23 cellular contexts compared by ENCODE assay signal in genomic region chr13:23946067-23946466, GRCh38. TPM values are rescaled to one million over a fixed set of nuclear protein-coding genes. Genes with fewer than 3 reads are reported as not detected.
"Had no signal": no experiment of that assay in that cellular context is flagged by ENCODE, and none has a peak within 500 bp of the region (broad histone marks: within the 10 kb centered on the region; RNA-seq: fewer than 3 reads in every experiment).

No MANE protein-coding gene starts in this region.

- H3K4me1 ChIP-seq: suprapubic skin, tibial artery, upper lobe of left lung had no signal

- DNase-seq: cortex of kidney; dorsolateral prefrontal cortex; effector CD8-positive, alpha-beta T cell; foreskin melanocyte; head of caudate nucleus; kidney glomerular epithelial cell; naive thymus-derived CD4-positive, alpha-beta T cell; nephron progenitor cell; small intestine; stimulated activated CD4-positive, alpha-beta T cell treated with anti-CD3 and anti-CD28 coated beads, Interleukin-2, amount 100 ng/mL, for 48 hours; stimulated activated CD8-positive, alpha-beta memory T cell treated with anti-CD3 and anti-CD28 coated beads, Interleukin-4, amount 100 ng/mL, for 48 hours; stimulated activated naive CD8-positive, alpha-beta T cell treated with anti-CD3 and anti-CD28 coated beads, Interleukin-15, Interleukin-2, amounts not matched to agents 100 U/mL and 50 U/mL, for 24 hours; tibial artery had no signal

- ATAC-seq: left lobe of liver; stimulated activated naive CD8-positive, alpha-beta T cell treated with anti-CD3 and anti-CD28 coated beads, Interleukin-15, Interleukin-2, amounts not matched to agents 100 U/mL and 50 U/mL, for 24 hours had no signal

- H3K36me3 ChIP-seq: suprapubic skin, tibial artery, upper lobe of left lung, vagina had no signal

- H3K4me2 ChIP-seq: hepatocyte had no signal

- H3K79me2 ChIP-seq: hepatocyte had no signal

- H3K27ac ChIP-seq: dorsolateral prefrontal cortex, hepatocyte, suprapubic skin, tibial artery, upper lobe of left lung, vagina had no signal

- H3K27me3 ChIP-seq: hepatocyte, upper lobe of left lung, vagina had no signal

- H3K9me3 ChIP-seq: suprapubic skin, tibial artery, upper lobe of left lung, vagina had no signal

- H3K4me3 ChIP-seq: hepatocyte, suprapubic skin, tibial artery, vagina had no signal

RNA-seq across cellular contexts. Expression of gene C1QTNF9B, which starts 48.8 kb away (rescaled TPM):
- total RNA-seq: hepatocyte; left lobe of liver; lung microvascular endothelial cell; mesenteric fat pad; mononuclear cell; naive thymus-derived CD4-positive, alpha-beta T cell; osteocyte; pulmonary artery endothelial cell; upper lobe of left lung; vagina had no signal
- polyA plus RNA-seq: naive thymus-derived CD4-positive, alpha-beta T cell had no signal
